In genomic region chr2:55856936-55857335, GRCh38 we compare ENCODE assay signal across 23 cellular contexts.
DNase-seq lines count a peak whose midpoint lies in the region; FAIRE-seq and TF ChIP-seq lines count a peak whose summit lies in the region.
"Had no signal": no experiment of that assay in that cellular context is flagged by ENCODE, and none has a peak within 500 bp of the region (broad histone marks: within the 10 kb centered on the region; RNA-seq: fewer than 3 reads in every experiment).

No MANE protein-coding gene starts in this region.

- POLR2A ChIA-PET in A673 (lab: Charles Lee; ENCODE audit: low non-redundant PET): no interaction called here

- no peaks in the 10 kb centered on the region for H3K4me1 ChIP-seq in A673 (ENCODE audit: insufficient read depth, low read length, poor library complexity, severe bottlenecking)
- peaks cover 26 to 33% of the 10 kb centered on the region in 2 donors for H3K4me1 ChIP-seq in ascending aorta

- TF ChIP-seq CTCF in bronchial epithelial cell (IDR thresholded peaks at IDR 0.05; ENCODE audit: insufficient read depth, low read length, severe bottlenecking) (no peak), A673 (conservative IDR thresholded peaks at IDR 0.05; ENCODE audit: low read depth, low read length) (no peak), ascending aorta (IDR thresholded peaks at IDR 0.05) (no peak)

- no peak overlapping the region for H3K4me3 Mint-ChIP-seq in activated T-helper 1 cell treated with anti-CD3 and anti-CD28 coated beads, Interleukin-12 subunit alpha, Interleukin-12 subunit beta, Interleukin-2, Interleukin-4 antibody, amounts not matched to agents 30 ng/mL and 10 ng/mL and 1 ng/mL, durations not matched to agents 14 hours and 24 hours and 36 hours
- H3K4me3 Mint-ChIP-seq: CD8-positive, alpha-beta T cell; naive thymus-derived CD8-positive, alpha-beta T cell; T-cell had no signal

- in situ Hi-C loops in Caki2 (cut with HindIII; ENCODE audit: low pct_unique_long_range_greater_than_20kb, low sequenced_read_pairs): loop anchor here (10.0 kb wide), 1 partner anchor 48 kb away; no protein-coding TSS in a partner anchor

- DNase-seq in Caki2 (ENCODE audit: low read depth) (peak; percentile 33), M059J (ENCODE audit: low read depth) (peak; percentile 86), bronchial epithelial cell (ENCODE audit: low read depth) (peak; percentile 98), lung microvascular endothelial cell (ENCODE audit: low read depth in 2 of 2) (peak; percentile 25 to 40), A673 (ENCODE audit: low spot score) (no peak), DMS79 (lab: John Stamatoyannopoulos, UW) (no peak), ascending aorta (ENCODE audit: low spot score in 2 of 2) (no peak)
- no peak for DNase-seq in activated T-helper 1 cell treated with anti-CD3 and anti-CD28 coated beads, Interleukin-12 subunit alpha, Interleukin-12 subunit beta, Interleukin-2, Interleukin-4 antibody, amounts not matched to agents 30 ng/mL and 10 ng/mL and 1 ng/mL, durations not matched to agents 14 hours and 24 hours and 36 hours (ENCODE audit: low spot score)
- DNase-seq: activated CD4-positive, alpha-beta T cell treated with anti-CD3 and anti-CD28 coated beads, Interleukin-2, amount 50 U/mL, for 4 hours; activated naive CD4-positive, alpha-beta T cell; anterior cingulate cortex; CD8-positive, alpha-beta T cell; DMS79 treated with DMSO at 0.1 percent for 48 hours; kidney; naive thymus-derived CD8-positive, alpha-beta T cell; NCI-H1048; NCI-H2029 treated with DMSO at 0.1 percent for 48 hours; NCI-H510A; posterior cingulate gyrus; stimulated activated CD4-positive, alpha-beta T cell treated with anti-CD3 and anti-CD28 coated beads, Interleukin-2, amount 100 ng/mL, for 48 hours; T-cell had no signal

- no TSS peak for BruUV-seq in A673 (replicated peaks; lab: Mats Ljungman, UMichigan)

- FAIRE-seq in bronchial epithelial cell (lab: Jason Lieb, UNC): no peak
- FAIRE-seq: colon, K562, kidney had no signal

- no peaks in the 10 kb centered on the region for H3K27me3 ChIP-seq in bronchial epithelial cell (ENCODE audit: control insufficient read depth, insufficient read depth, low read length)
- H3K27me3 ChIP-seq in A673 (replicated peaks; ENCODE audit: insufficient read depth, low read depth, low read length, poor library complexity): no peaks in the 10 kb centered on the region
- no peaks in the 10 kb centered on the region for H3K27me3 ChIP-seq in ascending aorta

- no peaks in the 10 kb centered on the region for H3K9me3 Mint-ChIP-seq in activated T-helper 1 cell treated with anti-CD3 and anti-CD28 coated beads, Interleukin-12 subunit alpha, Interleukin-12 subunit beta, Interleukin-2, Interleukin-4 antibody, amounts not matched to agents 30 ng/mL and 10 ng/mL and 1 ng/mL, durations not matched to agents 14 hours and 24 hours and 36 hours
- H3K9me3 Mint-ChIP-seq: CD8-positive, alpha-beta T cell had no signal

- H3K36me3 ChIP-seq in bronchial epithelial cell (ENCODE audit: control insufficient read depth, insufficient read depth, low read length) (no peaks in the 10 kb centered on the region), A673 (ENCODE audit: insufficient read depth, low read length, poor library complexity, severe bottlenecking) (no peaks in the 10 kb centered on the region), ascending aorta (no peaks in the 10 kb centered on the region)

- H3K36me3 Mint-ChIP-seq in activated T-helper 1 cell treated with anti-CD3 and anti-CD28 coated beads, Interleukin-12 subunit alpha, Interleukin-12 subunit beta, Interleukin-2, Interleukin-4 antibody, amounts not matched to agents 30 ng/mL and 10 ng/mL and 1 ng/mL, durations not matched to agents 14 hours and 24 hours and 36 hours (ENCODE audit: low read depth): no peaks in the 10 kb centered on the region
- H3K36me3 Mint-ChIP-seq: CD8-positive, alpha-beta T cell; naive thymus-derived CD8-positive, alpha-beta T cell; T-cell had no signal

- intact Hi-C loops in A673 (cut with micrococcal nuclease; ENCODE audit: unreplicated experiment): no loop called here
- intact Hi-C loops in activated T-helper 1 cell treated with anti-CD3 and anti-CD28 coated beads, Interleukin-12 subunit alpha, Interleukin-12 subunit beta, Interleukin-2, Interleukin-4 antibody, amounts not matched to agents 30 ng/mL and 10 ng/mL and 1 ng/mL, durations not matched to agents 14 hours and 24 hours and 36 hours (cut with micrococcal nuclease): no loop called here
- intact Hi-C loops in ascending aorta (cut with DNase I): no loop called here

- CTCF ChIA-PET in A673 (lab: Charles Lee): no interaction called here

- no peak overlapping the region for H3K27ac Mint-ChIP-seq in activated T-helper 1 cell treated with anti-CD3 and anti-CD28 coated beads, Interleukin-12 subunit alpha, Interleukin-12 subunit beta, Interleukin-2, Interleukin-4 antibody, amounts not matched to agents 30 ng/mL and 10 ng/mL and 1 ng/mL, durations not matched to agents 14 hours and 24 hours and 36 hours
- H3K27ac Mint-ChIP-seq: CD8-positive, alpha-beta T cell; naive thymus-derived CD8-positive, alpha-beta T cell; T-cell had no signal

- no peaks in the 10 kb centered on the region for H3K9me3 ChIP-seq in A673 (ENCODE audit: low read depth, low read length, poor library complexity, severe bottlenecking)
- no peaks in the 10 kb centered on the region for H3K9me3 ChIP-seq in ascending aorta

- no peaks in the 10 kb centered on the region for H3K4me1 Mint-ChIP-seq in activated T-helper 1 cell treated with anti-CD3 and anti-CD28 coated beads, Interleukin-12 subunit alpha, Interleukin-12 subunit beta, Interleukin-2, Interleukin-4 antibody, amounts not matched to agents 30 ng/mL and 10 ng/mL and 1 ng/mL, durations not matched to agents 14 hours and 24 hours and 36 hours (ENCODE audit: low read depth)
- H3K4me1 Mint-ChIP-seq: naive thymus-derived CD8-positive, alpha-beta T cell; T-cell had no signal

- no peak overlapping the region for H3K4me3 ChIP-seq in bronchial epithelial cell (ENCODE audit: low read depth, low read length)
- H3K4me3 ChIP-seq in A673 (ENCODE audit: low read depth, low read length, poor library complexity, severe bottlenecking): no peak overlapping the region
- no peak overlapping the region for H3K4me3 ChIP-seq in ascending aorta
- H3K4me3 ChIP-seq: K562 had no signal

- no peaks in the 10 kb centered on the region for H3K27me3 Mint-ChIP-seq in activated T-helper 1 cell treated with anti-CD3 and anti-CD28 coated beads, Interleukin-12 subunit alpha, Interleukin-12 subunit beta, Interleukin-2, Interleukin-4 antibody, amounts not matched to agents 30 ng/mL and 10 ng/mL and 1 ng/mL, durations not matched to agents 14 hours and 24 hours and 36 hours (ENCODE audit: insufficient read depth)

- H3K27ac ChIP-seq in A673 (ENCODE audit: low read depth, low read length, poor library complexity, severe bottlenecking) (no peak overlapping the region), ascending aorta (peak overlapping the region in 1 of 2 donors; percentile 17)

Comparison
In these comparisons a context has a peak if more than half of its experiments do, and no peak if none do; other contexts are left out.
1. DNase-seq: peak in Caki2 (single experiment), M059J (single experiment), bronchial epithelial cell (single experiment) and lung microvascular endothelial cell (2 of 2); none in A673 (single experiment), activated T-helper 1 cell treated with anti-CD3 and anti-CD28 coated beads, Interleukin-12 subunit alpha, Interleukin-12 subunit beta, Interleukin-2, Interleukin-4 antibody, amounts not matched to agents 30 ng/mL and 10 ng/mL and 1 ng/mL, durations not matched to agents 14 hours and 24 hours and 36 hours (single experiment), DMS79 (single experiment) and ascending aorta (0 of 2).